Comparison of ENCODE assay signal across 8 cellular contexts in genomic region chr1:111441573-111442192, GRCh38. TPM values are rescaled to one million over a fixed set of nuclear protein-coding genes. Genes with fewer than 3 reads are reported as not detected.
A peak's percentile ranks its signal among the peaks of the same experiment; 100 is the strongest.
DNase-seq lines count a peak whose midpoint lies in the region; TF ChIP-seq lines count a peak whose summit lies in the region.

No MANE protein-coding gene starts in this region.

- CTCF ChIA-PET in RWPE1 (lab: Yijun Ruan, JAX) = no interaction called here

- H3K27ac ChIP-seq in RWPE1 = no peak overlapping the region

- no peak overlapping the region for H3K4me3 ChIP-seq in kidney epithelial cell (ENCODE audit: low read depth, low read length)

- H3K27me3 ChIP-seq in kidney epithelial cell (ENCODE audit: control insufficient read depth, insufficient read depth, low read length) = no peaks in the 10 kb centered on the region

- POLR2A ChIA-PET in RWPE1 (lab: Yijun Ruan, JAX; ENCODE audit: low non-redundant PET) = no interaction called here

- peak; percentile 43 for DNase-seq in DMS153 (lab: John Stamatoyannopoulos, UW)
- no peak for DNase-seq in DMS153 treated with DMSO at 0.1 percent for 48 hours (lab: John Stamatoyannopoulos, UW; ENCODE audit: unreplicated experiment)
- DNase-seq in RWPE1 (ENCODE audit: low spot score) = no peak
- DNase-seq in activated naive CD4-positive, alpha-beta T cell treated with Interleukin-2 at 50 U/mL for 16 hours = peak; percentile 63
- no peak for DNase-seq in kidney epithelial cell (ENCODE audit: low read depth)
- peak; percentile 30 for DNase-seq in stimulated activated CD8-positive, alpha-beta memory T cell treated with anti-CD3 and anti-CD28 coated beads, Interleukin-7, amount 100 ng/mL, for 24 hours (ENCODE audit: low read depth)
- DNase-seq in NCI-H69 (lab: John Stamatoyannopoulos, UW) = no peak
- no peak for DNase-seq in NCI-H748 treated with DMSO at 0.1 percent for 48 hours (lab: John Stamatoyannopoulos, UW)

- TF ChIP-seq CTCF in RWPE1 (conservative IDR thresholded peaks at IDR 0.05; ENCODE audit: low read depth) (peak; percentile 35), kidney epithelial cell (IDR thresholded peaks at IDR 0.05; ENCODE audit: insufficient read depth, low read length, poor library complexity, severe bottlenecking) (peak; percentile 67)

- H3K36me3 ChIP-seq in kidney epithelial cell (ENCODE audit: control insufficient read depth, insufficient read depth, low read length) = peaks cover 4% of the 10 kb centered on the region

RNA-seq across cellular contexts. Expression of gene WDR77, which starts 7.4 kb away (rescaled TPM):
- 39.7 and 40.5 TPM in 2 replicates for total RNA-seq in kidney epithelial cell

RNA-seq across cellular contexts. Expression of gene ATP5PB, which starts 7.6 kb away (rescaled TPM):
- total RNA-seq in kidney epithelial cell = 224 and 249 TPM in 2 replicates

RNA-seq across cellular contexts. Expression of gene OVGP1, which starts 14.1 kb away (rescaled TPM):
- 0.96 and 1.5 TPM in 2 replicates for total RNA-seq in kidney epithelial cell

RNA-seq across cellular contexts. Expression of gene C1orf162, which starts 32.1 kb away (rescaled TPM):
- total RNA-seq in kidney epithelial cell = 0.07 and 0.08 TPM in 2 replicates

Comparison
In these comparisons a context has a peak if more than half of its experiments do, and no peak if none do; other contexts are left out.
1. DNase-seq: peak in DMS153 (single experiment), activated naive CD4-positive, alpha-beta T cell treated with Interleukin-2 at 50 U/mL for 16 hours (single experiment) and stimulated activated CD8-positive, alpha-beta memory T cell treated with anti-CD3 and anti-CD28 coated beads, Interleukin-7, amount 100 ng/mL, for 24 hours (single experiment); none in DMS153 treated with DMSO at 0.1 percent for 48 hours (single experiment), RWPE1 (single experiment), kidney epithelial cell (single experiment), NCI-H69 (single experiment) and NCI-H748 treated with DMSO at 0.1 percent for 48 hours (single experiment).